Comparison of ENCODE assay signal across 9 cellular contexts in genomic region chr19:18108897-18109296, GRCh38. TPM values are rescaled to one million over a fixed set of nuclear protein-coding genes. Genes with fewer than 3 reads are reported as not detected.
DNase-seq lines count a peak whose midpoint lies in the region; ATAC-seq, FAIRE-seq and TF ChIP-seq lines count a peak whose summit lies in the region.
"Had no signal": no experiment of that assay in that cellular context is flagged by ENCODE, and none has a peak within 500 bp of the region (broad histone marks: within the 10 kb centered on the region; RNA-seq: fewer than 3 reads in every experiment).

No MANE protein-coding gene starts in this region.

- H3K9me3 Mint-ChIP-seq in HFFc6, result no peaks in the 10 kb centered on the region
- no peaks in the 10 kb centered on the region for H3K9me3 Mint-ChIP-seq in WTC11
- peaks cover 8% of the 10 kb centered on the region for H3K9me3 Mint-ChIP-seq in glutamatergic neuron (ENCODE audit: unreplicated experiment)

- H3K27me3 Mint-ChIP-seq in HFFc6 (ENCODE audit: insufficient read depth), result no peaks in the 10 kb centered on the region; the same call in none of the 2 replicates
- peaks cover 33% of the 10 kb centered on the region for H3K27me3 Mint-ChIP-seq in WTC11 (ENCODE audit: low read depth)
- H3K27me3 Mint-ChIP-seq in glutamatergic neuron (ENCODE audit: unreplicated experiment), result peaks cover 5% of the 10 kb centered on the region

- peak overlapping the region; percentile 50 for H3K27ac Mint-ChIP-seq in HFFc6
- H3K27ac Mint-ChIP-seq in WTC11, result no peak overlapping the region
- H3K27ac Mint-ChIP-seq in glutamatergic neuron (ENCODE audit: unreplicated experiment), result peak overlapping the region; percentile 56

- peak overlapping the region; percentile 91 to 97 for H3K27ac ChIP-seq in small intestine (ENCODE audit: low read depth in 1 of 2, low read length in 1 of 2)
- H3K27ac ChIP-seq in gastroesophageal sphincter, result no peak overlapping the region
- H3K27ac ChIP-seq: brain microvascular endothelial cell had no signal

- H3K4me1 ChIP-seq in small intestine (ENCODE audit: control insufficient read depth in 2 of 2, insufficient read depth in 1 of 2, low read depth in 1 of 2, low read length in 1 of 2) (no peaks in the 10 kb centered on the region), gastroesophageal sphincter (peaks cover 0 to 33% (median 16%) of the 10 kb centered on the region in 3 donors)

- H3K4me3 Mint-ChIP-seq in HFFc6 (peak overlapping the region; percentile 81), WTC11 (peak overlapping the region; percentile 78), glutamatergic neuron (ENCODE audit: unreplicated experiment) (peak overlapping the region; percentile 76)

- POLR2A ChIA-PET in WTC11 (lab: Charles Lee), result no interaction called here

- DNase-seq in HFFc6 (no peak), WTC11 (ENCODE audit: low spot score) (no peak), glutamatergic neuron (no peak), small intestine (peak; percentile 93), NCI-H226 (no peak), C1 segment of cervical spinal cord (lab: John Stamatoyannopoulos, UW) (no peak)
- DNase-seq: brain microvascular endothelial cell, NCI-H1436 treated with DMSO at 0.1 percent for 48 hours had no signal

- CTCF ChIA-PET in WTC11 (lab: Charles Lee), result interaction anchor here (0.9 to 2.4 kb wide), 8 partner anchors 9 to 279 kb away, joined by 3 to 9 read pairs (median 3); no protein-coding TSS in a partner anchor

- H3K9me3 ChIP-seq in small intestine (ENCODE audit: control insufficient read depth, low read depth) (no peaks in the 10 kb centered on the region), gastroesophageal sphincter (no peaks in the 10 kb centered on the region)

- ATAC-seq in WTC11 (no peak), gastroesophageal sphincter (no peak)

- no peak for TF ChIP-seq POLR2A in gastroesophageal sphincter (IDR thresholded peaks at IDR 0.05)

- H3K4me1 Mint-ChIP-seq in HFFc6 (ENCODE audit: low read depth) (peaks cover 21% of the 10 kb centered on the region), WTC11 (peaks cover 14% of the 10 kb centered on the region), glutamatergic neuron (ENCODE audit: low read depth, unreplicated experiment) (peaks cover 6% of the 10 kb centered on the region)

- H3K36me3 Mint-ChIP-seq in HFFc6 (ENCODE audit: low read depth) (no peaks in the 10 kb centered on the region), WTC11 (no peaks in the 10 kb centered on the region), glutamatergic neuron (ENCODE audit: unreplicated experiment) (no peaks in the 10 kb centered on the region)

- WGBS in small intestine, 3 donors, result 8 to 55% (median 39%) methylated on average over 2 of the region's 2 CpGs
- WGBS in gastroesophageal sphincter (ENCODE audit: low coverage in 1 of 2), 2 donors, result 58% methylated on average over 2 of the region's 2 CpGs; no CpG with 5 or more reads in 1 of the 2 donors

- no peak for FAIRE-seq in small intestine (lab: Jason Lieb, UNC)

- no peak for TF ChIP-seq EP300 in gastroesophageal sphincter (IDR thresholded peaks at IDR 0.05)

- H3K4me3 ChIP-seq in small intestine (ENCODE audit: low read depth in 1 of 2, low read length in 2 of 2) (peak overlapping the region in 1 of 2 donors; percentile 85), gastroesophageal sphincter (no peak overlapping the region)

- H3K36me3 ChIP-seq in small intestine (ENCODE audit: control insufficient read depth in 2 of 2, insufficient read depth in 2 of 2, low read length in 2 of 2) (no peaks in the 10 kb centered on the region), gastroesophageal sphincter (no peaks in the 10 kb centered on the region)
- H3K36me3 ChIP-seq: brain microvascular endothelial cell had no signal

- TF ChIP-seq CTCF in HFFc6 (IDR thresholded peaks at IDR 0.05), result no peak
- no peak for TF ChIP-seq CTCF in WTC11 (IDR thresholded peaks at IDR 0.05)
- TF ChIP-seq CTCF in glutamatergic neuron (IDR thresholded peaks at IDR 0.05; ENCODE audit: partially characterized antibody, unreplicated experiment), result no peak
- TF ChIP-seq CTCF in gastroesophageal sphincter (IDR thresholded peaks at IDR 0.05), result no peak

- H3K27me3 ChIP-seq in small intestine (ENCODE audit: control insufficient read depth in 2 of 2, insufficient read depth in 2 of 2, low read length in 2 of 2) (no peaks in the 10 kb centered on the region), gastroesophageal sphincter (peaks cover 43% of the 10 kb centered on the region)
- H3K27me3 ChIP-seq: brain microvascular endothelial cell had no signal

TF ChIP-seq in WTC11, 78 proteins besides CTCF, POLR2A, EP300 and RAD21 (continues in another document):
- TF ChIP-seq SOX15 (CRISPR knock-in tag; IDR thresholded peaks at IDR 0.05) (no peak), CBFB (CRISPR knock-in tag; IDR thresholded peaks at IDR 0.05; ENCODE audit: low read depth) (no peak), RORB (CRISPR knock-in tag; IDR thresholded peaks at IDR 0.05) (no peak), JUN (CRISPR knock-in tag; IDR thresholded peaks at IDR 0.05) (no peak), NFE2L1 (CRISPR knock-in tag; IDR thresholded peaks at IDR 0.05) (no peak), KAT7 (CRISPR knock-in tag; IDR thresholded peaks at IDR 0.05; ENCODE audit: borderline replicate concordance) (no peak), CREB1 (CRISPR knock-in tag; IDR thresholded peaks at IDR 0.05) (no peak), ZNF416 (CRISPR knock-in tag; IDR thresholded peaks at IDR 0.05) (no peak), IRF2 (CRISPR knock-in tag; IDR thresholded peaks at IDR 0.05; ENCODE audit: borderline replicate concordance, low read depth) (no peak), SP1 (CRISPR knock-in tag; conservative IDR thresholded peaks at IDR 0.05) (no peak), NR3C1 (CRISPR knock-in tag; conservative IDR thresholded peaks at IDR 0.05; ENCODE audit: low read depth) (no peak), SMAD3 (CRISPR knock-in tag; IDR thresholded peaks at IDR 0.05; ENCODE audit: borderline replicate concordance) (no peak), TCF7 (CRISPR knock-in tag; IDR thresholded peaks at IDR 0.05; ENCODE audit: low read depth) (no peak), NR1H2 (CRISPR knock-in tag; IDR thresholded peaks at IDR 0.05) (no peak), IRF1 (CRISPR knock-in tag; IDR thresholded peaks at IDR 0.05) (no peak), GTF2I (CRISPR knock-in tag; conservative IDR thresholded peaks at IDR 0.05) (no peak)
- TF ChIP-seq, protein P1, sequence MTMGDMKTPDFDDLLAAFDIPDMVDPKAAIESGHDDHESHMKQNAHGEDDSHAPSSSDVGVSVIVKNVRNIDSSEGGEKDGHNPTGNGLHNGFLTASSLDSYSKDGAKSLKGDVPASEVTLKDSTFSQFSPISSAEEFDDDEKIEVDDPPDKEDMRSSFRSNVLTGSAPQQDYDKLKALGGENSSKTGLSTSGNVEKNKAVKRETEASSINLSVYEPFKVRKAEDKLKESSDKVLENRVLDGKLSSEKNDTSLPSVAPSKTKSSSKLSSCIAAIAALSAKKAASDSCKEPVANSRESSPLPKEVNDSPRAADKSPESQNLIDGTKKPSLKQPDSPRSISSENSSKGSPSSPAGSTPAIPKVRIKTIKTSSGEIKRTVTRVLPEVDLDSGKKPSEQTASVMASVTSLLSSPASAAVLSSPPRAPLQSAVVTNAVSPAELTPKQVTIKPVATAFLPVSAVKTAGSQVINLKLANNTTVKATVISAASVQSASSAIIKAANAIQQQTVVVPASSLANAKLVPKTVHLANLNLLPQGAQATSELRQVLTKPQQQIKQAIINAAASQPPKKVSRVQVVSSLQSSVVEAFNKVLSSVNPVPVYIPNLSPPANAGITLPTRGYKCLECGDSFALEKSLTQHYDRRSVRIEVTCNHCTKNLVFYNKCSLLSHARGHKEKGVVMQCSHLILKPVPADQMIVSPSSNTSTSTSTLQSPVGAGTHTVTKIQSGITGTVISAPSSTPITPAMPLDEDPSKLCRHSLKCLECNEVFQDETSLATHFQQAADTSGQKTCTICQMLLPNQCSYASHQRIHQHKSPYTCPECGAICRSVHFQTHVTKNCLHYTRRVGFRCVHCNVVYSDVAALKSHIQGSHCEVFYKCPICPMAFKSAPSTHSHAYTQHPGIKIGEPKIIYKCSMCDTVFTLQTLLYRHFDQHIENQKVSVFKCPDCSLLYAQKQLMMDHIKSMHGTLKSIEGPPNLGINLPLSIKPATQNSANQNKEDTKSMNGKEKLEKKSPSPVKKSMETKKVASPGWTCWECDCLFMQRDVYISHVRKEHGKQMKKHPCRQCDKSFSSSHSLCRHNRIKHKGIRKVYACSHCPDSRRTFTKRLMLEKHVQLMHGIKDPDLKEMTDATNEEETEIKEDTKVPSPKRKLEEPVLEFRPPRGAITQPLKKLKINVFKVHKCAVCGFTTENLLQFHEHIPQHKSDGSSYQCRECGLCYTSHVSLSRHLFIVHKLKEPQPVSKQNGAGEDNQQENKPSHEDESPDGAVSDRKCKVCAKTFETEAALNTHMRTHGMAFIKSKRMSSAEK (CRISPR knock-in tag; IDR thresholded peaks at IDR 0.05; ENCODE audit: borderline replicate concordance), result no peak

RNA-seq across cellular contexts. Expression of gene MAST3, which starts 11.3 kb away (rescaled TPM):
- 10 to 100 TPM; 12.2 to 17.4 (median 13.2) TPM for total RNA-seq in HFFc6 (2021; fragmentation: NEBNext Ultra II Directional; extraction: Animal tissue kit (Norgen Biotek cat#: 25700))
- total RNA-seq in WTC11 (2021) (10.8 to 11.5 TPM (median 11.2 TPM) in 3 replicates), glutamatergic neuron (ENCODE audit: unreplicated experiment) (16.6 TPM), gastroesophageal sphincter (1 to 10 TPM; 3.3 to 8.8 (median 4.8) TPM)
- 10 to 100 TPM in 2 of 3 donors, 1 to 10 TPM in 1; 9.3 to 34.6 (median 22.8) TPM for polyA plus RNA-seq in small intestine

RNA-seq across cellular contexts. Expression of gene IL12RB1, which starts 22.2 kb away (rescaled TPM):
- total RNA-seq in HFFc6 (2021; fragmentation: NEBNext Ultra II Directional; extraction: Animal tissue kit (Norgen Biotek cat#: 25700)), result under 1 TPM in 1 of 6 experiments, not detected in 5; 0.10 TPM
- total RNA-seq in WTC11 (2021) (not detected in 3 replicates), glutamatergic neuron (ENCODE audit: unreplicated experiment) (not detected), gastroesophageal sphincter (1 to 10 TPM in 3 of 4 donors, under 1 TPM in 1; 0.15 to 3.5 (median 1.5) TPM)
- polyA plus RNA-seq in small intestine, result 1 to 10 TPM in 1 of 3 donors, under 1 TPM in 2; 0.81 to 2.4 (median 0.89) TPM

RNA-seq across cellular contexts. Expression of gene PIK3R2, which starts 44.1 kb away (rescaled TPM):
- total RNA-seq in HFFc6 (2021; fragmentation: NEBNext Ultra II Directional; extraction: Animal tissue kit (Norgen Biotek cat#: 25700)), result 10 to 100 TPM; 51.9 to 66.1 (median 56.0) TPM
- total RNA-seq in WTC11 (2021), result 51.9 to 56.9 TPM (median 53.8 TPM) in 3 replicates
- 36.4 TPM for total RNA-seq in glutamatergic neuron (ENCODE audit: unreplicated experiment)
- 10 to 100 TPM in 1 of 3 donors, 1 to 10 TPM in 2; 1.6 to 14.2 (median 2.0) TPM for polyA plus RNA-seq in small intestine
- total RNA-seq in gastroesophageal sphincter, result 10 to 100 TPM in 3 of 4 donors, 1 to 10 TPM in 1; 5.3 to 30.1 (median 22.7) TPM

Comparison
In these comparisons a context has a peak if more than half of its experiments do, and no peak if none do; other contexts are left out.
1. H3K27ac ChIP-seq: peak in small intestine (2 of 2); none in gastroesophageal sphincter (0 of 4).
2. Peak in every context shown above with its lines, with median percentiles within 50 percentile points of each other: H3K4me3 Mint-ChIP-seq.